Comparison of ENCODE assay signal across 1 cellular context in the genomic region with DNA sequence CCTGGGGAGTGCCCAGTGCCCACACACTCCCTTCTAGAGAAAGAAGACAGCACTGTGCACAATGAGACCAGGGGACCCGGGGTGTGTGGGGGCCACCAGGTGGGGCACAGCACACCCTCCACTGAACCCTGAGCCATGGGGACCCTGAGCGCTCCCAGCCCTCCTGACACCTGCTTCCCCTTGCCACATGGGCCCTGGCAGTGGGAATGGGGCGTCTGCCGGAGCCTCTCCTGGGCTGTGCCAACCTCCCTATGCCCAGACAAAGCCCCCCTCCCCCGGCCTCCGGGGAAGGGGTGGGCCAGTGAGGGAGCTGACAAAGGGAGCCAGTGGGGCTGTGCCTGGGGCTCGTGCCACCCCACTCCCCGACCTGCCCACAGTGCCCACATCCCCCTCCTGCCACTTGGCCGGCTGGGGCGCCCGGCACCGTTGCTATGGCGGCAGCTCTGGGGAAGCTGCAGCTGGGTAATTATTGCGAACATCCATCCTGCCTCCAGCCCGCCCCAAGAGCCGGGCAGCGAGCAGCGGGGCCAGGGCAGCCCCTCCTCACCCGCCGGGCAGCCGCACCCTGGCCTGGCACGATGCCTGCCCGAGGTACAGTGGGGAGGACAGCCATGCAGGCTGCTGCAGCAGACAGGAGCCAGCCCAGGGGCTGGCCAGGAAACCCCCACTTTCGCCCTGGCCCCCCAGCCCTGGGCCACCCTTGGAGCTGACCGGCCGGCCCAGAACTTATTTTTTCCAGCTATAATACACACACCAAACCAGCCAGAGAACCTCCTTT.
TF ChIP-seq lines count a peak whose summit lies in the region.

No MANE protein-coding gene starts in this region.

TF ChIP-seq in GM23338, 12 proteins besides CTCF, POLR2A, EP300 and RAD21 (continued from another document):
- TF ChIP-seq JUNB (IDR thresholded peaks at IDR 0.05; ENCODE audit: unreplicated experiment) (no peak), ZNF462 (CRISPR knock-in tag; IDR thresholded peaks at IDR 0.05) (no peak), POLR2AphosphoS5 (IDR thresholded peaks at IDR 0.05; ENCODE audit: low read depth) (no peak), STAT1 (IDR thresholded peaks at IDR 0.05; ENCODE audit: unreplicated experiment) (no peak)
